Comparison of ENCODE assay signal across 11 cellular contexts in genomic region chr3:192001217-192001616, GRCh38.
"Had no signal": no experiment of that assay in that cellular context is flagged by ENCODE, and none has a peak within 500 bp of the region (broad histone marks: within the 10 kb centered on the region; RNA-seq: fewer than 3 reads in every experiment).

No MANE protein-coding gene starts in this region.

- H3K36me3 ChIP-seq: HAP-1 had no signal

- ATAC-seq: GM23338, HCT116 had no signal

- H3K4me2 ChIP-seq: GM23338 had no signal

- H3K27ac ChIP-seq: GM23248 had no signal

- H3K9me3 ChIP-seq: HAP-1 had no signal

- DNase-seq: GM23248, GOT3, H7, H9, HCEC 1CT, HFFc6 had no signal

- H3K4me3 ChIP-seq: GM23248, GM23338, HAP-1 had no signal

- H2AFZ ChIP-seq: GM23248, GM23338 had no signal

- H3K9ac ChIP-seq: GM23248 had no signal

- FAIRE-seq: H1, H54 had no signal
